Comparison of ENCODE assay signal across 8 cellular contexts in genomic region chr7:28685660-28686417, GRCh38.
DNase-seq lines count a peak whose midpoint lies in the region; ATAC-seq, FAIRE-seq and TF ChIP-seq lines count a peak whose summit lies in the region.

No MANE protein-coding gene starts in this region.

- H3K27me3 ChIP-seq in astrocyte (ENCODE audit: insufficient read depth, low read length) (no peaks in the 10 kb centered on the region), right atrium auricular region (no peaks in the 10 kb centered on the region), ovary (no peaks in the 10 kb centered on the region)

- H3K4me1 Mint-ChIP-seq in astrocyte (ENCODE audit: low read depth, unreplicated experiment), result peaks cover 19% of the 10 kb centered on the region

- H3K27me3 Mint-ChIP-seq in astrocyte (ENCODE audit: low read depth, unreplicated experiment), result no peaks in the 10 kb centered on the region

- intact Hi-C loops in ovary (cut with DNase I), result no loop called here

- DNase-seq in GM03348 (ENCODE audit: low spot score), result peak; percentile 93
- peak; percentile 100 for DNase-seq in NCI-H226
- DNase-seq in astrocyte (ENCODE audit: low read depth), result peak; percentile 98
- DNase-seq in right atrium auricular region (ENCODE audit: low spot score), result peak; percentile 97
- DNase-seq in ovary, result peak; percentile 87 to 97 (median 92)
- no peak for DNase-seq in NCI-H187 treated with DMSO at 0.1 percent for 48 hours (lab: John Stamatoyannopoulos, UW)

- no peak overlapping the region for H3K4me3 Mint-ChIP-seq in astrocyte (ENCODE audit: unreplicated experiment)

- TF ChIP-seq EP300 in ovary (IDR thresholded peaks at IDR 0.05), result peak; percentile 34

- H3K36me3 ChIP-seq in astrocyte (ENCODE audit: insufficient read depth, low read length), result no peaks in the 10 kb centered on the region
- no peaks in the 10 kb centered on the region for H3K36me3 ChIP-seq in right atrium auricular region
- no peaks in the 10 kb centered on the region for H3K36me3 ChIP-seq in ovary

- H3K4me2 ChIP-seq in astrocyte (ENCODE audit: low read length), result peak overlapping the region; percentile 96

- peaks cover under 1% of the 10 kb centered on the region for H3K36me3 Mint-ChIP-seq in astrocyte (ENCODE audit: low read depth, unreplicated experiment)

- ATAC-seq in HG03039 (IDR thresholded peaks at IDR 0.05; ENCODE audit: unreplicated experiment), result peak; percentile 63
- ATAC-seq in GM18502 (IDR thresholded peaks at IDR 0.05; ENCODE audit: poor library complexity, unreplicated experiment), result no peak

- H3K4me3 ChIP-seq in astrocyte (ENCODE audit: insufficient read depth, low read depth, low read length), result peak overlapping the region; percentile 88
- H3K4me3 ChIP-seq in right atrium auricular region, result peak overlapping the region; percentile 46 to 53
- peak overlapping the region; percentile 31 for H3K4me3 ChIP-seq in ovary

- H3K27ac Mint-ChIP-seq in astrocyte (ENCODE audit: unreplicated experiment), result no peak overlapping the region

- peaks cover 23% of the 10 kb centered on the region for H3K4me1 ChIP-seq in astrocyte (ENCODE audit: insufficient read depth, low read length)
- H3K4me1 ChIP-seq in right atrium auricular region, result peaks cover 0 to 37% of the 10 kb centered on the region in 2 donors
- H3K4me1 ChIP-seq in ovary (ENCODE audit: insufficient read depth), result no peaks in the 10 kb centered on the region

- peaks cover 41% of the 10 kb centered on the region for H3K79me2 ChIP-seq in astrocyte (ENCODE audit: insufficient read depth, low read length)

- no peaks in the 10 kb centered on the region for H3K9me3 Mint-ChIP-seq in astrocyte (ENCODE audit: unreplicated experiment)

- H3K27ac ChIP-seq in astrocyte (ENCODE audit: low read depth, low read length), result peak overlapping the region; percentile 98
- H3K27ac ChIP-seq in right atrium auricular region, result peak overlapping the region; percentile 81 to 92
- H3K27ac ChIP-seq in ovary, result peak overlapping the region in 1 of 2 donors; percentile 35

- FAIRE-seq in astrocyte (lab: Jason Lieb, UNC), result peak; percentile 95

- 0 to 2% (median 1%) methylated on average over 15 of the region's 15 CpGs for WGBS in ovary, 3 donors

- H2AFZ ChIP-seq in astrocyte (ENCODE audit: low read depth, low read length), result peak overlapping the region; percentile 19

- no peak for TF ChIP-seq CTCF in astrocyte (IDR thresholded peaks at IDR 0.05; ENCODE audit: insufficient read depth, low read depth, low read length)
- no peak for TF ChIP-seq CTCF in right atrium auricular region (IDR thresholded peaks at IDR 0.05)
- no peak for TF ChIP-seq CTCF in ovary (IDR thresholded peaks at IDR 0.05)

- H3K9me3 ChIP-seq in astrocyte (ENCODE audit: insufficient read depth, low read depth, low read length) (no peaks in the 10 kb centered on the region), right atrium auricular region (no peaks in the 10 kb centered on the region), ovary (no peaks in the 10 kb centered on the region)

- peak; percentile 47 for TF ChIP-seq POLR2A in ovary (IDR thresholded peaks at IDR 0.05)

- H4K20me1 ChIP-seq in astrocyte (ENCODE audit: insufficient read depth, low read length), result peaks cover 21% of the 10 kb centered on the region

- peak overlapping the region; percentile 99 for H3K9ac ChIP-seq in astrocyte (ENCODE audit: low read length)

Comparison
In these comparisons a context has a peak if more than half of its experiments do, and no peak if none do; other contexts are left out.
1. H3K4me3 ChIP-seq: peak in every context shown above with its lines; median percentile 88 in astrocyte; 50 in right atrium auricular region; 31 in ovary.